28 cellular contexts compared by ENCODE assay signal in the genomic region with DNA sequence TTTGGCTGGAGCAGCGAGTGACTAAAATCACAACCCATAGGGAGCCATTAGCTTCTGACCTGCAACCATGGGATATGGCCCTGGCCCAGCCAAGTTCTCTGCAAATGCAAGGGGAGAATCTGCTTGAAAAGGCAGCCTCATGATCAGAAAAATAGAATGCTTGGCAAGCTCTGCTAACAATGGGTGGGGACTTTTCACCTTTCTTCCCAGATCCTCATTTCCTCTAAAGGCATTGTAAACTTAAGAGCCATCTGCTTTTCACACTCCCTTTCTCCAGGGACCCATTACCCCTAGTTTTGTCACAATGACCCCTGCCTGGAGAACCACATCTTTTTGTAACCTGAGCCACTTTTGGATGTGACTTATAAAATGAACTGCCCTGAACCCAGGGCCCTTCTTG.
A peak's percentile ranks its signal among the peaks of the same experiment; 100 is the strongest.
DNase-seq lines count a peak whose midpoint lies in the region; ATAC-seq, FAIRE-seq and TF ChIP-seq lines count a peak whose summit lies in the region.
"Had no signal": no experiment of that assay in that cellular context is flagged by ENCODE, and none has a peak within 500 bp of the region (broad histone marks: within the 10 kb centered on the region; RNA-seq: fewer than 3 reads in every experiment).

No MANE protein-coding gene starts in this region.

- H3K4me3 ChIP-seq in OCI-LY3 (ENCODE audit: low read length) (peak overlapping the region; percentile 44), prostate gland (no peak overlapping the region), H7 (ENCODE audit: insufficient read depth, low read depth, low read length) (no peak overlapping the region)
- H3K4me3 ChIP-seq: BLaER1, body of pancreas, HAP-1, lung had no signal

- no peak overlapping the region for H2AFZ ChIP-seq in OCI-LY3 (ENCODE audit: low read depth, low read length)

- TF ChIP-seq CTCF in OCI-LY3 (IDR thresholded peaks at IDR 0.05; ENCODE audit: low read depth, low read length): no peak
- TF ChIP-seq CTCF in nephron progenitor cell (IDR thresholded peaks at IDR 0.05): no peak
- no peak for TF ChIP-seq CTCF in prostate gland (IDR thresholded peaks at IDR 0.05)

- H3K36me3 ChIP-seq in OCI-LY3 (replicated peaks; ENCODE audit: low read depth, low read length): peaks cover 74% of the 10 kb centered on the region
- H3K36me3 ChIP-seq in prostate gland: no peaks in the 10 kb centered on the region
- no peaks in the 10 kb centered on the region for H3K36me3 ChIP-seq in H7 (replicated peaks; ENCODE audit: control insufficient read depth, insufficient read depth, low read length)
- H3K36me3 ChIP-seq: BLaER1 had no signal

- TF ChIP-seq POLR2A in GM12891 (IDR thresholded peaks at IDR 0.05; ENCODE audit: low read depth, low read length): no peak
- TF ChIP-seq POLR2A in prostate gland (IDR thresholded peaks at IDR 0.05): no peak

- H3K27me3 ChIP-seq in OCI-LY3 (ENCODE audit: low read depth, low read length): no peaks in the 10 kb centered on the region
- no peaks in the 10 kb centered on the region for H3K27me3 ChIP-seq in prostate gland (replicated peaks; ENCODE audit: insufficient read depth)
- H3K27me3 ChIP-seq in H7 (ENCODE audit: control insufficient read depth, insufficient read depth, low read length): no peaks in the 10 kb centered on the region
- H3K27me3 ChIP-seq: BLaER1, body of pancreas had no signal

- DNase-seq in GM12891 (ENCODE audit: insufficient read length, low spot score) (no peak), nephron progenitor cell (no peak), prostate gland (ENCODE audit: low spot score) (no peak), H7 (no peak)
- DNase-seq: activated CD4-positive, CD25-positive, alpha-beta regulatory T cell treated with anti-CD3 and anti-CD28 coated beads, Interleukin-2, amount 50 U/mL, for 72 hours; activated gamma-delta T cell treated with Interleukin-2 at 50 U/mL for 16 hours; activated T-cell treated with anti-CD3 and anti-CD28 coated beads, Interleukin-2, amount 50 U/mL, for 1 hour; body of pancreas; Caco-2; effector CD8-positive, alpha-beta T cell; kidney; NCI-H1092 treated with DMSO at 0.1 percent for 48 hours; NCI-H2081 treated with DMSO at 0.1 percent for 48 hours; NCI-H526 treated with DMSO at 0.1 percent for 48 hours; nucleus accumbens; OCI-M1; Right ventricle myocardium superior; stimulated activated CD4-positive, alpha-beta T cell treated with anti-CD3 and anti-CD28 coated beads, Interleukin-2, amount 100 ng/mL, for 48 hours; stimulated activated naive CD8-positive, alpha-beta T cell treated with anti-CD3 and anti-CD28 coated beads, Interleukin-15, Interleukin-2, amounts not matched to agents 100 U/mL and 50 U/mL, for 24 hours; SW 1271 had no signal

- peak overlapping the region; percentile 73 for H3K4me2 ChIP-seq in OCI-LY3 (ENCODE audit: low read length)
- H3K4me2 ChIP-seq: BLaER1 had no signal

- H3K4me3 Mint-ChIP-seq in nephron progenitor cell: peak overlapping the region; percentile 31
- H3K4me3 Mint-ChIP-seq in stimulated activated memory B cell treated with anti-CD40 and anti-IgM and Interleukin-4, amounts not matched to agents 10 μg/mL and 1 μg/mL and 100 μg/mL, for 72 hours: no peak overlapping the region
- H3K4me3 Mint-ChIP-seq: type B pancreatic cell had no signal

- H3K27me3 Mint-ChIP-seq in nephron progenitor cell (ENCODE audit: low read depth, poor library complexity): peaks cover 3% of the 10 kb centered on the region
- H3K27me3 Mint-ChIP-seq in stimulated activated memory B cell treated with anti-CD40 and anti-IgM and Interleukin-4, amounts not matched to agents 10 μg/mL and 1 μg/mL and 100 μg/mL, for 72 hours: no peaks in the 10 kb centered on the region
- H3K27me3 Mint-ChIP-seq: type B pancreatic cell had no signal

- FAIRE-seq in GM12891 (lab: Jason Lieb, UNC): no peak
- FAIRE-seq: kidney had no signal

- H3K4me1 Mint-ChIP-seq in nephron progenitor cell: peaks cover 62% of the 10 kb centered on the region
- peaks cover 27% of the 10 kb centered on the region for H3K4me1 Mint-ChIP-seq in stimulated activated memory B cell treated with anti-CD40 and anti-IgM and Interleukin-4, amounts not matched to agents 10 μg/mL and 1 μg/mL and 100 μg/mL, for 72 hours

- WGBS in prostate gland: 77% methylated on average over 1 of the region's 1 CpG

- ATAC-seq in HG02798 (IDR thresholded peaks at IDR 0.05; ENCODE audit: poor library complexity, unreplicated experiment) (peak; percentile 33), GM18498 (IDR thresholded peaks at IDR 0.05; ENCODE audit: unreplicated experiment) (no peak)
- ATAC-seq in stimulated activated memory B cell treated with anti-CD40 and anti-IgM and Interleukin-4, amounts not matched to agents 10 μg/mL and 1 μg/mL and 100 μg/mL, for 72 hours: no peak
- ATAC-seq: body of pancreas; stimulated activated naive CD8-positive, alpha-beta T cell treated with anti-CD3 and anti-CD28 coated beads, Interleukin-15, Interleukin-2, amounts not matched to agents 100 U/mL and 50 U/mL, for 24 hours had no signal

- peak overlapping the region; percentile 69 for H3K9ac ChIP-seq in OCI-LY3 (ENCODE audit: low read length)
- H3K9ac ChIP-seq: BLaER1 had no signal

- H3K36me3 Mint-ChIP-seq in nephron progenitor cell (ENCODE audit: low read depth): peaks cover 28% of the 10 kb centered on the region
- H3K36me3 Mint-ChIP-seq in stimulated activated memory B cell treated with anti-CD40 and anti-IgM and Interleukin-4, amounts not matched to agents 10 μg/mL and 1 μg/mL and 100 μg/mL, for 72 hours: peaks cover 18% of the 10 kb centered on the region

- H3K9me3 ChIP-seq in OCI-LY3 (ENCODE audit: insufficient read depth, low read length) (no peaks in the 10 kb centered on the region), prostate gland (no peaks in the 10 kb centered on the region)
- H3K9me3 ChIP-seq: BLaER1, body of pancreas, Caco-2, HAP-1 had no signal

- peak overlapping the region; percentile 71 for H3K27ac Mint-ChIP-seq in nephron progenitor cell
- H3K27ac Mint-ChIP-seq in stimulated activated memory B cell treated with anti-CD40 and anti-IgM and Interleukin-4, amounts not matched to agents 10 μg/mL and 1 μg/mL and 100 μg/mL, for 72 hours: no peak overlapping the region
- H3K27ac Mint-ChIP-seq: type B pancreatic cell had no signal

- H4K20me1 ChIP-seq in OCI-LY3 (ENCODE audit: insufficient read depth, low read length): no peaks in the 10 kb centered on the region
- H4K20me1 ChIP-seq: BLaER1 had no signal

- H3K4me1 ChIP-seq in OCI-LY3 (ENCODE audit: low read length): peaks cover 83% of the 10 kb centered on the region
- H3K4me1 ChIP-seq in prostate gland (replicated peaks): no peaks in the 10 kb centered on the region
- H3K4me1 ChIP-seq: body of pancreas, Caco-2, HAP-1 had no signal

- intact Hi-C loops in prostate gland (cut with DNase I): no loop called here

- H3K9me3 Mint-ChIP-seq in nephron progenitor cell: peaks cover 20% of the 10 kb centered on the region
- H3K9me3 Mint-ChIP-seq in stimulated activated memory B cell treated with anti-CD40 and anti-IgM and Interleukin-4, amounts not matched to agents 10 μg/mL and 1 μg/mL and 100 μg/mL, for 72 hours: no peaks in the 10 kb centered on the region

- H3K27ac ChIP-seq in OCI-LY3 (ENCODE audit: low read length) (peak overlapping the region; percentile 93), prostate gland (no peak overlapping the region)
- H3K27ac ChIP-seq: BLaER1, body of pancreas had no signal

- peaks cover 91% of the 10 kb centered on the region for H3K79me2 ChIP-seq in OCI-LY3 (ENCODE audit: low read length)

TF ChIP-seq in GM12891, 5 proteins besides CTCF, POLR2A, EP300 and RAD21:
- peak; percentile 61 for TF ChIP-seq SPI1 (IDR thresholded peaks at IDR 0.05; ENCODE audit: low read depth, low read length)
- no peak for TF ChIP-seq POU2F2 (IDR thresholded peaks at IDR 0.05; ENCODE audit: low read depth, low read length)
- TF ChIP-seq PAX5 (IDR thresholded peaks at IDR 0.05; ENCODE audit: insufficient read depth, low read length, severe bottlenecking): no peak
